10 cellular contexts compared by ENCODE assay signal in genomic region chr6:149938013-149938570, GRCh38. TPM values are rescaled to one million over a fixed set of nuclear protein-coding genes. Genes with fewer than 3 reads are reported as not detected.
DNase-seq lines count a peak whose midpoint lies in the region; ATAC-seq and TF ChIP-seq lines count a peak whose summit lies in the region.
"Not testable (repeated sequence)": the region's sequence is repeated elsewhere in the genome, so short reads cannot be mapped to it uniquely, and the experiment has no call there.
"Had no signal": no experiment of that assay in that cellular context is flagged by ENCODE, and none has a peak within 500 bp of the region (broad histone marks: within the 10 kb centered on the region; RNA-seq: fewer than 3 reads in every experiment).

No MANE protein-coding gene starts in this region.

- H3K4me3 Mint-ChIP-seq in CD14-positive monocyte, result peak overlapping the region; percentile 74 to 98
- peak overlapping the region; percentile 86 for H3K4me3 Mint-ChIP-seq in T-helper 17 cell
- H3K4me3 Mint-ChIP-seq in immature natural killer cell, result peak overlapping the region; percentile 59 to 98 (median 80)

- H3K4me3 ChIP-seq in Jurkat, Clone E6-1 (ENCODE audit: low read length), result peak overlapping the region; percentile 55
- H3K4me3 ChIP-seq in ascending aorta (peak overlapping the region; percentile 51 to 53), epithelial cell of esophagus (ENCODE audit: low read length) (peak overlapping the region; percentile 53), neutrophil (ENCODE audit: low read depth in 1 of 2, low read length in 1 of 2) (peak overlapping the region; percentile 22 to 52), suprapubic skin (peak overlapping the region; percentile 58)

- H3K27me3 Mint-ChIP-seq in CD14-positive monocyte (ENCODE audit: low read depth in 3 of 3) (peaks cover 87 to 97% (median 93%) of the 10 kb centered on the region in 3 donors), T-helper 17 cell (peaks cover 75% of the 10 kb centered on the region), immature natural killer cell (ENCODE audit: low read depth in 3 of 3) (peaks cover 37 to 58% (median 40%) of the 10 kb centered on the region in 3 donors)

- not testable (repeated sequence) for H3K36me3 ChIP-seq in ascending aorta, neutrophil, suprapubic skin

- peaks cover 12 to 13% of the 10 kb centered on the region in 2 donors for H3K36me3 Mint-ChIP-seq in CD14-positive monocyte
- not testable (repeated sequence) for H3K36me3 Mint-ChIP-seq in T-helper 17 cell (ENCODE audit: low read depth); immature natural killer cell

- intact Hi-C loops in CD14-positive monocyte (cut with micrococcal nuclease), result loop anchor here in 1 of 2 donors (10.0 kb wide), 2 partner anchors 393 to 877 kb away; partner anchors contain the start of gene PPIL4
- intact Hi-C loops in ascending aorta (cut with DNase I), result not testable (repeated sequence)

- not testable (repeated sequence) for DNase-seq in CD14-positive monocyte (ENCODE audit: low spot score); Jurkat, Clone E6-1 (ENCODE audit: low read depth, low spot score); T-helper 17 cell; ascending aorta (ENCODE audit: low spot score in 2 of 2); epithelial cell of esophagus (ENCODE audit: low read depth); suprapubic skin (ENCODE audit: low spot score in 2 of 2)
- DNase-seq in immature natural killer cell, result peak in 1 of 3 donors; percentile 19

- 1% methylated on average over 11 of the region's 20 CpGs for WGBS in suprapubic skin

- not testable (repeated sequence) for H3K27ac ChIP-seq in ascending aorta, neutrophil, suprapubic skin

- peaks cover 31% of the 10 kb centered on the region for H3K4me1 Mint-ChIP-seq in CD14-positive monocyte
- H3K4me1 Mint-ChIP-seq in T-helper 17 cell, result peaks cover 24% of the 10 kb centered on the region
- peaks cover 19 to 31% of the 10 kb centered on the region in 2 donors for H3K4me1 Mint-ChIP-seq in immature natural killer cell

- peak overlapping the region in 1 of 7 donors; percentile 63 for H3K27ac Mint-ChIP-seq in CD14-positive monocyte
- H3K27ac Mint-ChIP-seq in T-helper 17 cell, result peak overlapping the region; percentile 99
- H3K27ac Mint-ChIP-seq in immature natural killer cell, result peak overlapping the region in 2 of 6 donors; percentile 40 to 83

- H3K27me3 ChIP-seq in ascending aorta, result peaks cover 28% of the 10 kb centered on the region
- peaks cover 100% of the 10 kb centered on the region for H3K27me3 ChIP-seq in neutrophil
- peaks cover 90% of the 10 kb centered on the region for H3K27me3 ChIP-seq in suprapubic skin

- peak; percentile 38 for TF ChIP-seq CTCF in CD14-positive monocyte (IDR thresholded peaks at IDR 0.05)
- TF ChIP-seq CTCF in ascending aorta (IDR thresholded peaks at IDR 0.05); neutrophil (IDR thresholded peaks at IDR 0.05); suprapubic skin (IDR thresholded peaks at IDR 0.05): not testable (repeated sequence)
- TF ChIP-seq CTCF in epithelial cell of esophagus (IDR thresholded peaks at IDR 0.05; ENCODE audit: insufficient read depth, low read depth, low read length, missing control alignments), result peak; percentile 16

- ATAC-seq in T-helper 17 cell, result not testable (repeated sequence)

- H3K9me3 ChIP-seq in T-helper 17 cell (ENCODE audit: control insufficient read depth, low read length, poor library complexity, severe bottlenecking); ascending aorta; neutrophil; suprapubic skin: not testable (repeated sequence)

- peaks cover 0 to 21% of the 10 kb centered on the region in 2 donors for H3K4me1 ChIP-seq in ascending aorta
- peaks cover 16 to 24% of the 10 kb centered on the region in 2 experiments for H3K4me1 ChIP-seq in neutrophil (ENCODE audit: control insufficient read depth in 1 of 2, insufficient read depth in 1 of 2, low read depth in 1 of 2, low read length in 1 of 2)
- H3K4me1 ChIP-seq in suprapubic skin, result peaks cover 29% of the 10 kb centered on the region

- TF ChIP-seq POLR2A in suprapubic skin (IDR thresholded peaks at IDR 0.05), result not testable (repeated sequence)

- H3K9me3 Mint-ChIP-seq in CD14-positive monocyte, result peaks cover 4 to 33% (median 21%) of the 10 kb centered on the region in 7 donors
- H3K9me3 Mint-ChIP-seq in immature natural killer cell, result not testable (repeated sequence)

- not testable (repeated sequence) for TF ChIP-seq EP300 in suprapubic skin (IDR thresholded peaks at IDR 0.05)

RNA-seq across cellular contexts. Expression of gene ULBP2, which starts 3.7 kb away (rescaled TPM):
- polyA plus RNA-seq in CD14-positive monocyte (under 1 TPM in 1 of 2 donors, not detected in 1; 0.31 TPM), immature natural killer cell (under 1 TPM in 2 of 3 donors, not detected in 1; 0.83 to 0.88 TPM)
- polyA plus RNA-seq in Jurkat, Clone E6-1 (2012; ENCODE audit: insufficient read depth, insufficient read length), result 17.5 TPM
- total RNA-seq in T-helper 17 cell (1 to 10 TPM; 2.8 to 3.7 TPM), ascending aorta (not detected), suprapubic skin (under 1 TPM in 2 of 4 donors, not detected in 2; 0.76 to 0.95 TPM)

RNA-seq across cellular contexts. Expression of gene RAET1G, which starts 15.2 kb away (rescaled TPM):
- not detected for polyA plus RNA-seq in CD14-positive monocyte
- polyA plus RNA-seq in Jurkat, Clone E6-1 (2012; ENCODE audit: insufficient read depth, insufficient read length), result 1.6 TPM
- total RNA-seq in T-helper 17 cell, result not detected
- total RNA-seq in ascending aorta, result not detected
- not detected for polyA plus RNA-seq in immature natural killer cell
- total RNA-seq in suprapubic skin, result 1 to 10 TPM; 1.9 to 5.8 (median 4.5) TPM
- polyA plus RNA-seq: CD4-positive, CD25-positive, alpha-beta regulatory T cell had no signal

RNA-seq across cellular contexts. Expression of gene ULBP1, which starts 25.7 kb away (rescaled TPM):
- polyA plus RNA-seq in CD14-positive monocyte, result under 1 TPM; 0.06 to 0.09 TPM
- 8.6 TPM for polyA plus RNA-seq in Jurkat, Clone E6-1 (2012; ENCODE audit: insufficient read depth, insufficient read length)
- under 1 TPM in 1 of 2 donors, not detected in 1; 0.20 TPM for total RNA-seq in T-helper 17 cell
- total RNA-seq in ascending aorta, result 3.8 TPM
- not detected for polyA plus RNA-seq in immature natural killer cell
- total RNA-seq in suprapubic skin, result under 1 TPM in 2 of 4 donors, not detected in 2; 0.34 to 0.47 TPM
- polyA plus RNA-seq: CD4-positive, CD25-positive, alpha-beta regulatory T cell had no signal

RNA-seq across cellular contexts. Expression of gene RAET1E, which starts 40.2 kb away (rescaled TPM):
- not detected for polyA plus RNA-seq in CD14-positive monocyte
- polyA plus RNA-seq in Jurkat, Clone E6-1 (2012; ENCODE audit: insufficient read depth, insufficient read length), result not detected
- total RNA-seq in T-helper 17 cell, result under 1 TPM in 1 of 2 donors, not detected in 1; 0.55 TPM
- not detected for total RNA-seq in ascending aorta
- not detected for polyA plus RNA-seq in immature natural killer cell
- 10 to 100 TPM; 14.4 to 46.8 (median 22.8) TPM for total RNA-seq in suprapubic skin
- total RNA-seq: CD4-positive, CD25-positive, alpha-beta regulatory T cell; lung microvascular endothelial cell had no signal
- polyA plus RNA-seq: CD4-positive, CD25-positive, alpha-beta regulatory T cell had no signal
